In the genomic region with DNA sequence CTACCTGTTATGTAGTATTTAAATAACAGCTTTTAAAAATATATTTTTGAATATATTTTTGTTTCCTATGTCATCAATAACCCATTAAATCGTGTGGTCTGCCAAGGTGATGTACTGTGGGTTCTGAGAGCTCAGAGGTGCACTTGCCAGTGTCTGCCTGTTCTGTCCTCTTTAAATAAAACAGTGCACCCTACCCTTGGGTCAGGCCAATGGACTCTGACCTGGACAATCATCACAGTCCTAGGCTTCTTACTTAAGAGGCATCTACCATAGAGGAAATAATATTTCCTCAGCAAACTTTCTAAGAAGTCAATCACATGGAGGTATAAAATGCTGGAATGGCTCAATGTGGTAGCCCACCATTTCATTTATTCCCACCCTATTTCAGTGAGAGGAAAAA, we compare ENCODE assay signal across 42 cellular contexts. TPM values are rescaled to one million over a fixed set of nuclear protein-coding genes. Genes with fewer than 3 reads are reported as not detected.
"Had no signal": no experiment of that assay in that cellular context is flagged by ENCODE, and none has a peak within 500 bp of the region (broad histone marks: within the 10 kb centered on the region; RNA-seq: fewer than 3 reads in every experiment).

No MANE protein-coding gene starts in this region.

- H3K27me3 ChIP-seq: ascending aorta, body of pancreas, brain microvascular endothelial cell, cardiac muscle cell had no signal

- H3K27ac Mint-ChIP-seq: activated naive CD4-positive, alpha-beta T cell treated with anti-CD3 and anti-CD28 coated beads for 36 hours; activated naive CD4-positive, alpha-beta T cell treated with anti-CD3 and anti-CD28 coated beads, Interleukin-2, amount 10 ng/mL, durations not matched to agents 7 days and 5 days; activated naive CD4-positive, alpha-beta T cell treated with anti-CD3 and anti-CD28 coated beads, Interleukin-2, amount 50 U/mL, for 24 hours; activated naive CD4-positive, alpha-beta T cell treated with anti-CD3 and anti-CD28 coated beads, Interleukin-2, amount 50 U/mL, for 72 hours; activated naive CD8-positive, alpha-beta T cell; activated naive CD8-positive, alpha-beta T cell treated with anti-CD3 and anti-CD28 coated beads for 36 hours; activated naive CD8-positive, alpha-beta T cell treated with anti-CD3 and anti-CD28 coated beads, Interleukin-2, amount 10 ng/mL, durations not matched to agents 7 days and 5 days; activated naive CD8-positive, alpha-beta T cell treated with anti-CD3 and anti-CD28 coated beads, Interleukin-2, amount 50 U/mL, for 24 hours; activated T-cell treated with anti-CD3 and anti-CD28 coated beads, Interleukin-2, amount 50 U/mL, for 24 hours; activated T-cell treated with anti-CD3 and anti-CD28 coated beads, Interleukin-2, amount 50 U/mL, for 72 hours; activated T-helper 1 cell treated with anti-CD3 and anti-CD28 coated beads, Interleukin-12 subunit alpha, Interleukin-12 subunit beta, Interleukin-2, Interleukin-4 antibody, amounts not matched to agents 30 ng/mL and 10 ng/mL and 1 ng/mL, durations not matched to agents 14 hours and 24 hours and 36 hours; activated T-helper 17 cell treated with anti-CD3 and anti-CD28 coated beads, Interleukin-2, amount 50 U/mL, for 72 hours; activated T-helper 2 cell treated with anti-CD3 and anti-CD28 coated beads, Interferon-gamma antibody, Interleukin-2, Interleukin-4, amounts not matched to agents 10 μg/mL and 5 μg/mL and 100 μg/mL, durations not matched to agents 14 hours and 24 hours and 36 hours; brain had no signal

- H3K4me3 Mint-ChIP-seq: activated naive CD4-positive, alpha-beta T cell treated with anti-CD3 and anti-CD28 coated beads for 36 hours; activated naive CD4-positive, alpha-beta T cell treated with anti-CD3 and anti-CD28 coated beads, Interleukin-2, amount 10 ng/mL, durations not matched to agents 7 days and 5 days; activated naive CD4-positive, alpha-beta T cell treated with anti-CD3 and anti-CD28 coated beads, Interleukin-2, amount 50 U/mL, for 24 hours; activated naive CD8-positive, alpha-beta T cell; activated naive CD8-positive, alpha-beta T cell treated with anti-CD3 and anti-CD28 coated beads for 36 hours; activated naive CD8-positive, alpha-beta T cell treated with anti-CD3 and anti-CD28 coated beads, Interleukin-2, amount 10 ng/mL, durations not matched to agents 7 days and 5 days; activated naive CD8-positive, alpha-beta T cell treated with anti-CD3 and anti-CD28 coated beads, Interleukin-2, amount 50 U/mL, for 24 hours; activated T-cell treated with anti-CD3 and anti-CD28 coated beads, Interleukin-2, amount 50 U/mL, for 24 hours; activated T-cell treated with anti-CD3 and anti-CD28 coated beads, Interleukin-2, amount 50 U/mL, for 4 hours; activated T-cell treated with anti-CD3 and anti-CD28 coated beads, Interleukin-2, amount 50 U/mL, for 72 hours; activated T-helper 1 cell treated with anti-CD3 and anti-CD28 coated beads, Interleukin-12 subunit alpha, Interleukin-12 subunit beta, Interleukin-2, Interleukin-4 antibody, amounts not matched to agents 30 ng/mL and 10 ng/mL and 1 ng/mL, durations not matched to agents 14 hours and 24 hours and 36 hours; activated T-helper 17 cell treated with anti-CD3 and anti-CD28 coated beads, Interleukin-2, amount 50 U/mL, for 72 hours; brain; central memory CD8-positive, alpha-beta T cell had no signal

- H3K27me3 Mint-ChIP-seq: activated naive CD4-positive, alpha-beta T cell treated with anti-CD3 and anti-CD28 coated beads, Interleukin-2, amount 10 ng/mL, durations not matched to agents 7 days and 5 days; activated naive CD4-positive, alpha-beta T cell treated with anti-CD3 and anti-CD28 coated beads, Interleukin-2, amount 50 U/mL, for 24 hours; activated naive CD8-positive, alpha-beta T cell; activated naive CD8-positive, alpha-beta T cell treated with anti-CD3 and anti-CD28 coated beads for 36 hours; activated T-helper 17 cell treated with anti-CD3 and anti-CD28 coated beads, Interleukin-2, amount 50 U/mL, for 72 hours; brain; central memory CD8-positive, alpha-beta T cell had no signal

- H3K9me3 ChIP-seq: adrenal gland, ascending aorta, body of pancreas, breast epithelium had no signal

- H3K4me3 ChIP-seq: adrenal gland, ascending aorta, body of pancreas, breast epithelium, cardiac muscle cell had no signal

- ATAC-seq: activated naive CD4-positive, alpha-beta T cell treated with anti-CD3 and anti-CD28 coated beads, Interleukin-2, amount 50 U/mL, for 72 hours; activated naive CD8-positive, alpha-beta T cell treated with anti-CD3 and anti-CD28 coated beads, Interleukin-2, amount 50 U/mL, for 24 hours; activated T-cell treated with anti-CD3 and anti-CD28 coated beads, Interleukin-2, amount 50 U/mL, for 4 hours; activated T-cell treated with anti-CD3 and anti-CD28 coated beads, Interleukin-2, amount 50 U/mL, for 72 hours; activated T-helper 17 cell treated with anti-CD3 and anti-CD28 coated beads, Interleukin-2, amount 50 U/mL, for 72 hours; body of pancreas had no signal

- H3K36me3 Mint-ChIP-seq: activated naive CD4-positive, alpha-beta T cell treated with anti-CD3 and anti-CD28 coated beads, Interleukin-2, amount 10 ng/mL, durations not matched to agents 7 days and 5 days; activated naive CD4-positive, alpha-beta T cell treated with anti-CD3 and anti-CD28 coated beads, Interleukin-2, amount 50 U/mL, for 24 hours; activated naive CD4-positive, alpha-beta T cell treated with anti-CD3 and anti-CD28 coated beads, Interleukin-2, amount 50 U/mL, for 72 hours; activated naive CD8-positive, alpha-beta T cell; activated naive CD8-positive, alpha-beta T cell treated with anti-CD3 and anti-CD28 coated beads for 36 hours; activated naive CD8-positive, alpha-beta T cell treated with anti-CD3 and anti-CD28 coated beads, Interleukin-2, amount 10 ng/mL, durations not matched to agents 7 days and 5 days; brain had no signal

- DNase-seq: activated effector memory CD4-positive, alpha-beta T cell treated with anti-CD3 and anti-CD28 coated beads, Interleukin-2, amount 50 U/mL, for 16 hours; activated effector memory CD4-positive, alpha-beta T cell treated with Interleukin-2 at 50 U/mL for 16 hours; activated gamma-delta T cell; activated gamma-delta T cell treated with Interleukin-2 at 50 U/mL for 16 hours; activated naive CD4-positive, alpha-beta T cell; activated naive CD4-positive, alpha-beta T cell treated with anti-CD3 and anti-CD28 coated beads for 36 hours; activated naive CD4-positive, alpha-beta T cell treated with anti-CD3 and anti-CD28 coated beads, Interleukin-2, amount 10 ng/mL, durations not matched to agents 7 days and 5 days; activated naive CD4-positive, alpha-beta T cell treated with anti-CD3 and anti-CD28 coated beads, Interleukin-2, amount 50 U/mL, for 16 hours; activated naive CD4-positive, alpha-beta T cell treated with Interleukin-2 at 50 U/mL for 16 hours; activated naive CD8-positive, alpha-beta T cell treated with anti-CD3 and anti-CD28 coated beads for 36 hours; activated naive CD8-positive, alpha-beta T cell treated with anti-CD3 and anti-CD28 coated beads, Interleukin-2, amount 10 ng/mL, durations not matched to agents 7 days and 5 days; activated naive CD8-positive, alpha-beta T cell treated with anti-CD3 and anti-CD28 coated beads, Interleukin-2, amount 50 U/mL, for 24 hours; activated T-cell treated with anti-CD3 and anti-CD28 coated beads for 4 hours; activated T-cell treated with anti-CD3 and anti-CD28 coated beads, Interleukin-2, amount 50 U/mL, for 1 hour; activated T-cell treated with anti-CD3 and anti-CD28 coated beads, Interleukin-2, amount 50 U/mL, for 24 hours; activated T-cell treated with anti-CD3 and anti-CD28 coated beads, Interleukin-2, amount 50 U/mL, for 4 hours; activated T-cell treated with anti-CD3 and anti-CD28 coated beads, Interleukin-2, amount 50 U/mL, for 48 hours; activated T-cell treated with anti-CD3 and anti-CD28 coated beads, Interleukin-2, amount 50 U/mL, for 72 hours; adrenal gland; amniotic stem cell; amygdala; anterior cingulate cortex; aorta; body of pancreas; brain microvascular endothelial cell; caudate nucleus; central memory CD4-positive, alpha-beta T cell; cerebellar nuclear complex had no signal

- H3K4me1 ChIP-seq: adrenal gland, ascending aorta, body of pancreas, breast epithelium had no signal

- H3K9me3 Mint-ChIP-seq: activated naive CD4-positive, alpha-beta T cell treated with anti-CD3 and anti-CD28 coated beads for 36 hours; activated naive CD4-positive, alpha-beta T cell treated with anti-CD3 and anti-CD28 coated beads, Interleukin-2, amount 10 ng/mL, durations not matched to agents 7 days and 5 days; activated naive CD4-positive, alpha-beta T cell treated with anti-CD3 and anti-CD28 coated beads, Interleukin-2, amount 50 U/mL, for 24 hours; activated naive CD8-positive, alpha-beta T cell treated with anti-CD3 and anti-CD28 coated beads, Interleukin-2, amount 10 ng/mL, durations not matched to agents 7 days and 5 days; activated naive CD8-positive, alpha-beta T cell treated with anti-CD3 and anti-CD28 coated beads, Interleukin-2, amount 50 U/mL, for 24 hours; activated T-cell treated with anti-CD3 and anti-CD28 coated beads, Interleukin-2, amount 50 U/mL, for 24 hours; activated T-cell treated with anti-CD3 and anti-CD28 coated beads, Interleukin-2, amount 50 U/mL, for 4 hours; activated T-helper 1 cell treated with anti-CD3 and anti-CD28 coated beads, Interleukin-12 subunit alpha, Interleukin-12 subunit beta, Interleukin-2, Interleukin-4 antibody, amounts not matched to agents 30 ng/mL and 10 ng/mL and 1 ng/mL, durations not matched to agents 14 hours and 24 hours and 36 hours; activated T-helper 17 cell treated with anti-CD3 and anti-CD28 coated beads, Interleukin-2, amount 50 U/mL, for 72 hours; activated T-helper 2 cell treated with anti-CD3 and anti-CD28 coated beads, Interferon-gamma antibody, Interleukin-2, Interleukin-4, amounts not matched to agents 10 μg/mL and 5 μg/mL and 100 μg/mL, durations not matched to agents 14 hours and 24 hours and 36 hours; central memory CD8-positive, alpha-beta T cell had no signal

- H3K27ac ChIP-seq: adrenal gland, ascending aorta, body of pancreas, brain microvascular endothelial cell, breast epithelium, cardiac muscle cell had no signal

- H3K36me3 ChIP-seq: adrenal gland, ascending aorta, brain microvascular endothelial cell, breast epithelium, cardiac muscle cell had no signal

- H3K4me1 Mint-ChIP-seq: activated naive CD4-positive, alpha-beta T cell treated with anti-CD3 and anti-CD28 coated beads, Interleukin-2, amount 10 ng/mL, durations not matched to agents 7 days and 5 days; activated naive CD4-positive, alpha-beta T cell treated with anti-CD3 and anti-CD28 coated beads, Interleukin-2, amount 50 U/mL, for 24 hours; activated naive CD8-positive, alpha-beta T cell treated with anti-CD3 and anti-CD28 coated beads for 36 hours; activated naive CD8-positive, alpha-beta T cell treated with anti-CD3 and anti-CD28 coated beads, Interleukin-2, amount 10 ng/mL, durations not matched to agents 7 days and 5 days; activated naive CD8-positive, alpha-beta T cell treated with anti-CD3 and anti-CD28 coated beads, Interleukin-2, amount 50 U/mL, for 24 hours; activated T-helper 17 cell treated with anti-CD3 and anti-CD28 coated beads, Interleukin-2, amount 50 U/mL, for 72 hours; brain; central memory CD8-positive, alpha-beta T cell had no signal

- FAIRE-seq: bronchial epithelial cell had no signal

RNA-seq across cellular contexts. Expression of a gene that starts 26.0 kb away (rescaled TPM):
- total RNA-seq: activated naive CD4-positive, alpha-beta T cell treated with anti-CD3 and anti-CD28 coated beads for 36 hours; activated T-helper 1 cell treated with anti-CD3 and anti-CD28 coated beads, Interleukin-12 subunit alpha, Interleukin-12 subunit beta, Interleukin-2, Interleukin-4 antibody, amounts not matched to agents 30 ng/mL and 10 ng/mL and 1 ng/mL, durations not matched to agents 14 hours and 24 hours and 36 hours; activated T-helper 2 cell treated with anti-CD3 and anti-CD28 coated beads, Interferon-gamma antibody, Interleukin-2, Interleukin-4, amounts not matched to agents 10 μg/mL and 5 μg/mL and 100 μg/mL, durations not matched to agents 14 hours and 24 hours and 36 hours; ascending aorta; body of pancreas; bronchial epithelial cell; chondrocyte had no signal
- polyA plus RNA-seq: adipose tissue had no signal
